11 cellular contexts compared by ENCODE assay signal in the genomic region with DNA sequence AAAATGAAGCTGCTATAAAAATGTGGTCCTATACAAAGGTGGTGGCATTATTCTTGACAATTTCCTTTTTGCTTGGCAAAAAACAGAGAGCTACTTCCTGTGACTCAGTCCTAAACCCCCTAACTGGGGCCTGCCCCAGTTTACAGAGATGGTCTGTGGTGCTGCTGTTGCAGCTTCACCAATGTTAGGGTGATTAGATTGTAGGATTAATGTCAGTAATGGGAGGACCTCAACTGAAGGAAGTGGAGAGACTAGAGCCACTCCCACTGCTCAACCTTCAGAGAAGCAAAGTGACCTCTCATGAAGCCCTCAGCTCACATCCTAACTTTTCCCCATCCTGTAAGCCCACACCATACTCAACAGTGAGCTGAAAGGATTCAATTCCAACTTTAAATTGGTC. TPM values are rescaled to one million over a fixed set of nuclear protein-coding genes. Genes with fewer than 3 reads are reported as not detected.
DNase-seq lines count a peak whose midpoint lies in the region; ATAC-seq and TF ChIP-seq lines count a peak whose summit lies in the region.
"Had no signal": no experiment of that assay in that cellular context is flagged by ENCODE, and none has a peak within 500 bp of the region (broad histone marks: within the 10 kb centered on the region; RNA-seq: fewer than 3 reads in every experiment).

No MANE protein-coding gene starts in this region.

- H3K36me3 Mint-ChIP-seq in activated CD8-positive, alpha-beta memory T cell treated with anti-CD3 and anti-CD28 coated beads, Interleukin-2, amount 10 ng/mL, durations not matched to agents 7 days and 5 days = peaks cover 20% of the 10 kb centered on the region
- H3K36me3 Mint-ChIP-seq in WTC11 = no peaks in the 10 kb centered on the region

- no peak overlapping the region for H3K4me3 ChIP-seq in esophagus (ENCODE audit: low read depth in 1 of 2, low read length in 2 of 2)

- peak; percentile 60 for ATAC-seq in activated CD8-positive, alpha-beta memory T cell treated with anti-CD3 and anti-CD28 coated beads, Interleukin-2, amount 10 ng/mL, durations not matched to agents 7 days and 5 days
- ATAC-seq in WTC11 (no peak), HG03039 (IDR thresholded peaks at IDR 0.05; ENCODE audit: unreplicated experiment) (no peak), GM19328 (IDR thresholded peaks at IDR 0.05; ENCODE audit: unreplicated experiment) (no peak)
- peak; percentile 78 for ATAC-seq in stimulated activated naive CD8-positive, alpha-beta T cell treated with anti-CD3 and anti-CD28 coated beads, Interleukin-15, amount 100 ng/mL, for 72 hours

- peaks cover 0 to 39% of the 10 kb centered on the region in 2 donors for H3K4me1 ChIP-seq in esophagus (ENCODE audit: control insufficient read depth in 2 of 2, insufficient read depth in 2 of 2, low read length in 1 of 2)

- peak overlapping the region; percentile 95 for H3K27ac Mint-ChIP-seq in activated CD8-positive, alpha-beta memory T cell treated with anti-CD3 and anti-CD28 coated beads, Interleukin-2, amount 10 ng/mL, durations not matched to agents 7 days and 5 days
- H3K27ac Mint-ChIP-seq in WTC11 = peak overlapping the region; percentile 85
- peak overlapping the region; percentile 61 to 92 for H3K27ac Mint-ChIP-seq in stimulated activated naive CD8-positive, alpha-beta T cell treated with anti-CD3 and anti-CD28 coated beads, Interleukin-15, amount 100 ng/mL, for 72 hours

- H3K27me3 ChIP-seq in esophagus (ENCODE audit: control insufficient read depth in 1 of 2, insufficient read depth in 2 of 2, low read length in 2 of 2) = no peaks in the 10 kb centered on the region

- CTCF ChIA-PET in activated CD8-positive, alpha-beta memory T cell treated with anti-CD3 and anti-CD28 coated beads, Interleukin-2, amount 10 ng/mL, durations not matched to agents 7 days and 5 days (lab: Charles Lee) = interaction anchor here (0.9 to 7.7 kb wide), 25 partner anchors 7 to 454 kb away, joined by 3 to 214 read pairs (median 7); partner anchors contain the start of genes CHTOP, JTB, RAB13 and S100A2
- CTCF ChIA-PET in WTC11 (lab: Charles Lee) = interaction anchor here (0.9 to 10.8 kb wide), 21 partner anchors 14 to 179 kb away, joined by 3 to 188 read pairs (median 13); partner anchors contain the start of genes S100A1, S100A13, S100A16 and S100A2

- no peaks in the 10 kb centered on the region for H3K27me3 Mint-ChIP-seq in activated CD8-positive, alpha-beta memory T cell treated with anti-CD3 and anti-CD28 coated beads, Interleukin-2, amount 10 ng/mL, durations not matched to agents 7 days and 5 days
- peaks cover 29% of the 10 kb centered on the region for H3K27me3 Mint-ChIP-seq in WTC11 (ENCODE audit: low read depth)
- no peaks in the 10 kb centered on the region for H3K27me3 Mint-ChIP-seq in stimulated activated naive CD8-positive, alpha-beta T cell treated with anti-CD3 and anti-CD28 coated beads, Interleukin-15, amount 100 ng/mL, for 72 hours

- peaks cover 57% of the 10 kb centered on the region for H3K4me1 Mint-ChIP-seq in activated CD8-positive, alpha-beta memory T cell treated with anti-CD3 and anti-CD28 coated beads, Interleukin-2, amount 10 ng/mL, durations not matched to agents 7 days and 5 days
- peaks cover 48% of the 10 kb centered on the region for H3K4me1 Mint-ChIP-seq in WTC11
- peaks cover 64% of the 10 kb centered on the region for H3K4me1 Mint-ChIP-seq in stimulated activated naive CD8-positive, alpha-beta T cell treated with anti-CD3 and anti-CD28 coated beads, Interleukin-15, amount 100 ng/mL, for 72 hours

- no peaks in the 10 kb centered on the region for H3K9me3 ChIP-seq in esophagus (ENCODE audit: control insufficient read depth in 2 of 2, insufficient read depth in 1 of 2, low read depth in 1 of 2, low read length in 1 of 2)

- TF ChIP-seq CTCF in WTC11 (IDR thresholded peaks at IDR 0.05) = no peak

- peaks cover 0 to 3% of the 10 kb centered on the region in 2 donors for H3K36me3 ChIP-seq in esophagus (ENCODE audit: control insufficient read depth in 2 of 2, insufficient read depth in 2 of 2, low read length in 1 of 2)

- no peaks in the 10 kb centered on the region for H3K9me3 Mint-ChIP-seq in activated CD8-positive, alpha-beta memory T cell treated with anti-CD3 and anti-CD28 coated beads, Interleukin-2, amount 10 ng/mL, durations not matched to agents 7 days and 5 days (ENCODE audit: low read depth)
- no peaks in the 10 kb centered on the region for H3K9me3 Mint-ChIP-seq in WTC11
- no peaks in the 10 kb centered on the region for H3K9me3 Mint-ChIP-seq in stimulated activated naive CD8-positive, alpha-beta T cell treated with anti-CD3 and anti-CD28 coated beads, Interleukin-15, amount 100 ng/mL, for 72 hours

- DNase-seq in activated CD8-positive, alpha-beta memory T cell treated with anti-CD3 and anti-CD28 coated beads, Interleukin-2, amount 10 ng/mL, durations not matched to agents 7 days and 5 days = peak; percentile 86
- DNase-seq in activated CD8-positive, alpha-beta memory T cell treated with anti-CD3 and anti-CD28 coated beads for 24 hours = no peak
- no peak for DNase-seq in WTC11 (ENCODE audit: low spot score)
- peak in 1 of 2 donors; percentile 72 for DNase-seq in stimulated activated naive CD8-positive, alpha-beta T cell treated with anti-CD3 and anti-CD28 coated beads, Interleukin-15, amount 100 ng/mL, for 72 hours
- DNase-seq in NCI-H446 treated with DMSO at 0.1 percent for 48 hours (lab: John Stamatoyannopoulos, UW) = no peak
- DNase-seq: Kasumi-1 had no signal

- peak overlapping the region; percentile 53 to 98 for H3K27ac ChIP-seq in esophagus (ENCODE audit: low read depth in 2 of 2, low read length in 1 of 2)
- H3K27ac ChIP-seq: VCaP had no signal

- peak overlapping the region; percentile 97 for H3K4me3 Mint-ChIP-seq in activated CD8-positive, alpha-beta memory T cell treated with anti-CD3 and anti-CD28 coated beads, Interleukin-2, amount 10 ng/mL, durations not matched to agents 7 days and 5 days
- H3K4me3 Mint-ChIP-seq in WTC11 = peak overlapping the region; percentile 63
- peak overlapping the region; percentile 76 to 77 for H3K4me3 Mint-ChIP-seq in stimulated activated naive CD8-positive, alpha-beta T cell treated with anti-CD3 and anti-CD28 coated beads, Interleukin-15, amount 100 ng/mL, for 72 hours

- POLR2A ChIA-PET in WTC11 (lab: Charles Lee) = interaction anchor here (1.3 to 1.5 kb wide), 2 partner anchors 36 to 67 kb away, joined by 4 to 7 read pairs; no protein-coding TSS in a partner anchor

TF ChIP-seq in WTC11, 78 proteins besides CTCF, POLR2A, EP300 and RAD21 (continues in another document):
- TF ChIP-seq JAZF1 (CRISPR knock-in tag; IDR thresholded peaks at IDR 0.05) (no peak), ZNF281 (CRISPR knock-in tag; IDR thresholded peaks at IDR 0.05) (no peak), ZNF671 (CRISPR knock-in tag; IDR thresholded peaks at IDR 0.05) (no peak), JUN (CRISPR knock-in tag; IDR thresholded peaks at IDR 0.05) (no peak), ZNF121 (CRISPR knock-in tag; IDR thresholded peaks at IDR 0.05) (no peak), HMGA2 (CRISPR knock-in tag; IDR thresholded peaks at IDR 0.05) (no peak), ESRRA (CRISPR knock-in tag; IDR thresholded peaks at IDR 0.05; ENCODE audit: borderline replicate concordance) (no peak), RELA (CRISPR knock-in tag; IDR thresholded peaks at IDR 0.05; ENCODE audit: borderline replicate concordance) (no peak)

RNA-seq across cellular contexts. Expression of gene S100A6, which starts 3.6 kb away (rescaled TPM):
- total RNA-seq in activated CD8-positive, alpha-beta memory T cell treated with anti-CD3 and anti-CD28 coated beads, Interleukin-2, amount 10 ng/mL, durations not matched to agents 7 days and 5 days = 100 to 1,000 TPM; 386 to 543 TPM
- 19.2 to 32.0 TPM (median 30.8 TPM) in 3 replicates for total RNA-seq in WTC11 (2021)
- 1,000 to 10,000 TPM in 1 of 2 donors, 100 to 1,000 TPM in 1; 936 to 2,978 TPM for polyA plus RNA-seq in esophagus

RNA-seq across cellular contexts. Expression of gene S100A5, which starts 8.6 kb away (rescaled TPM):
- total RNA-seq in activated CD8-positive, alpha-beta memory T cell treated with anti-CD3 and anti-CD28 coated beads, Interleukin-2, amount 10 ng/mL, durations not matched to agents 7 days and 5 days = 1 to 10 TPM; 1.6 to 3.0 TPM
- total RNA-seq in WTC11 (2021) = not detected in 3 replicates
- under 1 TPM in 1 of 2 donors, not detected in 1; 0.11 TPM for polyA plus RNA-seq in esophagus
- total RNA-seq: pulmonary artery endothelial cell had no signal

RNA-seq across cellular contexts. Expression of gene S100A4, which starts 13.4 kb away (rescaled TPM):
- 100 to 1,000 TPM; 898 to 906 TPM for total RNA-seq in activated CD8-positive, alpha-beta memory T cell treated with anti-CD3 and anti-CD28 coated beads, Interleukin-2, amount 10 ng/mL, durations not matched to agents 7 days and 5 days
- 22.7 to 32.0 TPM (median 31.7 TPM) in 3 replicates for total RNA-seq in WTC11 (2021)
- polyA plus RNA-seq in esophagus = 100 to 1,000 TPM; 145 to 249 TPM

RNA-seq across cellular contexts. Expression of gene S100A3, which starts 16.9 kb away (rescaled TPM):
- total RNA-seq in activated CD8-positive, alpha-beta memory T cell treated with anti-CD3 and anti-CD28 coated beads, Interleukin-2, amount 10 ng/mL, durations not matched to agents 7 days and 5 days = not detected
- 0.33 TPM in 1 of 3 replicates, not detected in the others for total RNA-seq in WTC11 (2021)
- polyA plus RNA-seq in esophagus = 10 to 100 TPM; 10.2 to 27.5 TPM

RNA-seq across cellular contexts. Expression of gene S100A2, which starts 33.5 kb away (rescaled TPM):
- under 1 TPM; 0.50 to 0.96 TPM for total RNA-seq in activated CD8-positive, alpha-beta memory T cell treated with anti-CD3 and anti-CD28 coated beads, Interleukin-2, amount 10 ng/mL, durations not matched to agents 7 days and 5 days
- 0.74 to 1.6 TPM (median 0.80 TPM) in 3 replicates for total RNA-seq in WTC11 (2021)
- 1,000 to 10,000 TPM; 2,831 to 3,591 TPM for polyA plus RNA-seq in esophagus

Comparison
In these comparisons a context has a peak if more than half of its experiments do, and no peak if none do; other contexts are left out.
1. ATAC-seq: peak in activated CD8-positive, alpha-beta memory T cell treated with anti-CD3 and anti-CD28 coated beads, Interleukin-2, amount 10 ng/mL, durations not matched to agents 7 days and 5 days (single experiment) and stimulated activated naive CD8-positive, alpha-beta T cell treated with anti-CD3 and anti-CD28 coated beads, Interleukin-15, amount 100 ng/mL, for 72 hours (single experiment); none in WTC11 (single experiment), HG03039 (single experiment) and GM19328 (single experiment).
2. RNA of gene S100A6, which starts 3.6 kb away (total RNA-seq): 386 to 543 TPM in activated CD8-positive, alpha-beta memory T cell treated with anti-CD3 and anti-CD28 coated beads, Interleukin-2, amount 10 ng/mL, durations not matched to agents 7 days and 5 days; 19.2 to 32.0 TPM in WTC11; every median in the first group is over 10 times any median in the second.
3. RNA of gene S100A4, which starts 13.4 kb away (total RNA-seq): 898 to 906 TPM in activated CD8-positive, alpha-beta memory T cell treated with anti-CD3 and anti-CD28 coated beads, Interleukin-2, amount 10 ng/mL, durations not matched to agents 7 days and 5 days; 22.7 to 32.0 TPM in WTC11; every median in the first group is over 10 times any median in the second.
4. Peak in every context shown above with its lines, with median percentiles within 50 percentile points of each other: H3K27ac Mint-ChIP-seq and H3K4me3 Mint-ChIP-seq.